Comparison of ENCODE assay signal across 20 cellular contexts in the genomic region with DNA sequence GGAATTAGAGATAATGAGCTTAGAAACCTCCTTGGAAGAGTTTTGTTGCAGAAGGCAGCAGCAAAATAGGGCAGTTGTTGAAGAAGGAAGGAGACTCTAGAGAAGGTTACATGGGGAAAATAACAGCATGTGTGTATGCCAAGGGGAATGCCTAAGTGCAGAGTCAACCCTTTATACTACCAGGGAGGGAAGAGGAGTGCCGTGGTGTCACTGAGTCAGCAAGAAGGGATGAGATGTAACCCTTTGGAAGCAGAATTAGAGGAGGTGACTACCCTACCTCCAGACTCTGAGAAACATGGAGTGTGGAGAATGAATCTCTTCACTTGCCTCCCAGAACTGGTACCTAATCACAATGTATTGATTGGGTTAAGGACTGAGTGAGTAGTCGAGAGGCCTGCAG. TPM values are rescaled to one million over a fixed set of nuclear protein-coding genes. Genes with fewer than 3 reads are reported as not detected.
DNase-seq lines count a peak whose midpoint lies in the region; ATAC-seq and TF ChIP-seq lines count a peak whose summit lies in the region.
"Had no signal": no experiment of that assay in that cellular context is flagged by ENCODE, and none has a peak within 500 bp of the region (broad histone marks: within the 10 kb centered on the region; RNA-seq: fewer than 3 reads in every experiment).

No MANE protein-coding gene starts in this region.

- peaks cover 28% of the 10 kb centered on the region for H3K4me1 Mint-ChIP-seq in Calu3 (ENCODE audit: low read depth, unreplicated experiment)
- H3K4me1 Mint-ChIP-seq: activated naive CD8-positive, alpha-beta T cell treated with anti-CD3 and anti-CD28 coated beads, Interleukin-2, amount 10 ng/mL, durations not matched to agents 7 days and 5 days; neural progenitor cell had no signal

- no peak overlapping the region for H3K4me3 Mint-ChIP-seq in Calu3 (ENCODE audit: low read depth, unreplicated experiment)
- H3K4me3 Mint-ChIP-seq: activated naive CD8-positive, alpha-beta T cell treated with anti-CD3 and anti-CD28 coated beads, Interleukin-2, amount 10 ng/mL, durations not matched to agents 7 days and 5 days; activated T-cell treated with anti-CD3 and anti-CD28 coated beads, Interleukin-2, amount 50 U/mL, for 24 hours; neural progenitor cell had no signal

- peaks cover 6% of the 10 kb centered on the region for H3K4me1 ChIP-seq in mesenchymal stem cell (ENCODE audit: control insufficient read depth, insufficient read depth, low read depth, low read length)
- H3K4me1 ChIP-seq: neural progenitor cell, uterus had no signal

- no peak overlapping the region for H4K8ac ChIP-seq in mesenchymal stem cell (ENCODE audit: low read length)

- H3K9me3 Mint-ChIP-seq in Calu3 (ENCODE audit: low read depth, unreplicated experiment) = no peaks in the 10 kb centered on the region
- H3K9me3 Mint-ChIP-seq: activated naive CD8-positive, alpha-beta T cell treated with anti-CD3 and anti-CD28 coated beads, Interleukin-2, amount 10 ng/mL, durations not matched to agents 7 days and 5 days; activated T-cell treated with anti-CD3 and anti-CD28 coated beads, Interleukin-2, amount 50 U/mL, for 24 hours had no signal

- H3K27me3 Mint-ChIP-seq in Calu3 (ENCODE audit: unreplicated experiment) = no peaks in the 10 kb centered on the region
- H3K27me3 Mint-ChIP-seq: activated naive CD8-positive, alpha-beta T cell treated with anti-CD3 and anti-CD28 coated beads, Interleukin-2, amount 10 ng/mL, durations not matched to agents 7 days and 5 days had no signal

- H3K4ac ChIP-seq in mesenchymal stem cell (ENCODE audit: low read depth in 1 of 2, low read length in 2 of 2) = no peak overlapping the region

- no peak overlapping the region for H2AK5ac ChIP-seq in mesenchymal stem cell (ENCODE audit: low read length, severe bottlenecking)

- no peaks in the 10 kb centered on the region for H3K36me3 ChIP-seq in mesenchymal stem cell (ENCODE audit: control insufficient read depth in 1 of 2, insufficient read depth in 2 of 2, low read depth in 1 of 2, low read length in 2 of 2)
- H3K36me3 ChIP-seq: neural progenitor cell, uterus had no signal

- H2AFZ ChIP-seq in mesenchymal stem cell (ENCODE audit: low read depth, low read length) = no peak overlapping the region
- H2AFZ ChIP-seq: neural progenitor cell had no signal

- no peak overlapping the region for H2BK15ac ChIP-seq in mesenchymal stem cell (ENCODE audit: low read depth, poor library complexity, severe bottlenecking)

- peaks cover 0 to 22% of the 10 kb centered on the region in 2 experiments for H3K27me3 ChIP-seq in mesenchymal stem cell (ENCODE audit: control insufficient read depth in 1 of 2, insufficient read depth in 1 of 2, low read length in 2 of 2)
- H3K27me3 ChIP-seq: uterus had no signal

- no TSS peak for BruUV-seq in Calu3 (replicated peaks; lab: Mats Ljungman, UMichigan)

- H3K27ac ChIP-seq in mesenchymal stem cell (ENCODE audit: low read length, poor library complexity, severe bottlenecking) = no peak overlapping the region
- H3K27ac ChIP-seq: neural progenitor cell had no signal

- no peak overlapping the region for H2BK5ac ChIP-seq in mesenchymal stem cell (ENCODE audit: low read depth, low read length, poor library complexity, severe bottlenecking)

- no peak overlapping the region for H3K9ac ChIP-seq in mesenchymal stem cell (ENCODE audit: low read length)
- H3K9ac ChIP-seq: neural progenitor cell had no signal

- H3K36me3 Mint-ChIP-seq in Calu3 (ENCODE audit: insufficient read depth, unreplicated experiment) = peaks cover 5% of the 10 kb centered on the region
- H3K36me3 Mint-ChIP-seq: activated naive CD8-positive, alpha-beta T cell treated with anti-CD3 and anti-CD28 coated beads, Interleukin-2, amount 10 ng/mL, durations not matched to agents 7 days and 5 days; neural progenitor cell had no signal

- no peak overlapping the region for H2BK120ac ChIP-seq in mesenchymal stem cell (ENCODE audit: low read depth, low read length)

- WGBS in mesenchymal stem cell = 71% methylated on average over 1 of the region's 2 CpGs

- DNase-seq in AG08396 (ENCODE audit: low spot score) = peak; percentile 50
- peak; percentile 87 for DNase-seq in M059J (ENCODE audit: low read depth)
- DNase-seq in cardiac fibroblast (ENCODE audit: low read depth in 2 of 2) = peak; percentile 40 to 77
- peak; percentile 13 for DNase-seq in mesenchymal stem cell
- DNase-seq in Calu3 = no peak
- no peak for DNase-seq in amygdala (lab: John Stamatoyannopoulos, UW)
- no peak for DNase-seq in T1000 (lab: John Stamatoyannopoulos, UW)
- DNase-seq: activated CD4-positive, alpha-beta T cell treated with anti-CD3 and anti-CD28 coated beads, Interleukin-2, amount 50 U/mL, for 1 hour; activated naive CD8-positive, alpha-beta T cell treated with anti-CD3 and anti-CD28 coated beads, Interleukin-2, amount 10 ng/mL, durations not matched to agents 7 days and 5 days; activated T-cell treated with anti-CD3 and anti-CD28 coated beads, Interleukin-2, amount 50 U/mL, for 24 hours; cortex of kidney; KG1; NCI-H1694; NCI-H526 treated with DMSO at 0.1 percent for 48 hours; SHP77; stimulated activated naive CD4-positive, alpha-beta T cell treated with Interleukin-2 at 50 U/mL for 16 hours; uterus had no signal

- CTCF ChIA-PET in Calu3 (lab: Charles Lee) = no interaction called here

- TF ChIP-seq CTCF in cardiac fibroblast (IDR thresholded peaks at IDR 0.05; ENCODE audit: low read depth, low read length) (no peak), Calu3 (IDR thresholded peaks at IDR 0.05; ENCODE audit: unreplicated experiment) (no peak)

- H3K23ac ChIP-seq in mesenchymal stem cell (ENCODE audit: low read length in 2 of 2) = no peak overlapping the region

- no peaks in the 10 kb centered on the region for H3K9me3 ChIP-seq in mesenchymal stem cell (ENCODE audit: control insufficient read depth, low read length)
- H3K9me3 ChIP-seq: uterus had no signal

- no peak overlapping the region for H3K27ac Mint-ChIP-seq in Calu3 (ENCODE audit: unreplicated experiment)
- H3K27ac Mint-ChIP-seq: activated naive CD8-positive, alpha-beta T cell treated with anti-CD3 and anti-CD28 coated beads, Interleukin-2, amount 10 ng/mL, durations not matched to agents 7 days and 5 days; activated T-cell treated with anti-CD3 and anti-CD28 coated beads, Interleukin-2, amount 50 U/mL, for 24 hours; neural progenitor cell had no signal

- H3K4me3 ChIP-seq in cardiac fibroblast (replicated peaks in 1 of 2; ENCODE audit: low read depth in 2 of 2, low read length in 2 of 2) (no peak overlapping the region), mesenchymal stem cell (ENCODE audit: insufficient read depth in 1 of 2, low read depth in 1 of 2, low read length in 2 of 2) (no peak overlapping the region)
- H3K4me3 ChIP-seq: neural progenitor cell, uterus had no signal

- H3K14ac ChIP-seq in mesenchymal stem cell (ENCODE audit: low read length in 2 of 2) = no peak overlapping the region

- ATAC-seq in GM19467 (IDR thresholded peaks at IDR 0.05; ENCODE audit: unreplicated experiment) = no peak
- ATAC-seq: sciatic nerve had no signal

- intact Hi-C loops in Calu3 (cut with micrococcal nuclease; ENCODE audit: unreplicated experiment) = loop anchor here (5.0 kb wide), 1 partner anchor 229 kb away; no protein-coding TSS in a partner anchor

- no peak overlapping the region for H4K91ac ChIP-seq in mesenchymal stem cell (ENCODE audit: low read length)

- H3K18ac ChIP-seq in mesenchymal stem cell (ENCODE audit: low read depth in 1 of 2, low read length in 2 of 2) = no peak overlapping the region

- no peak overlapping the region for H2BK12ac ChIP-seq in mesenchymal stem cell (ENCODE audit: low read length in 2 of 2)

- H3K4me2 ChIP-seq in mesenchymal stem cell (ENCODE audit: low read length, poor library complexity, severe bottlenecking) = no peak overlapping the region
- H3K4me2 ChIP-seq: neural progenitor cell had no signal

- no peaks in the 10 kb centered on the region for H3K79me1 ChIP-seq in mesenchymal stem cell (replicated peaks; ENCODE audit: low read length, poor library complexity, severe bottlenecking)

RNA-seq across cellular contexts. Expression of a gene that starts 6.7 kb away (rescaled TPM):
- total RNA-seq in M059J (2014; rRNA removed; shearing (Covaris generic)) = 11.8 and 13.9 TPM in 2 replicates
- 3.0 TPM for polyA plus RNA-seq in mesenchymal stem cell (2013, experiment 1 of 2)
- 3.3 TPM for polyA plus RNA-seq in mesenchymal stem cell (2013, experiment 2 of 2)
- total RNA-seq in Calu3 (2022) = 60.5 and 71.9 TPM in 2 replicates
- total RNA-seq: activated naive CD8-positive, alpha-beta T cell treated with anti-CD3 and anti-CD28 coated beads, Interleukin-2, amount 10 ng/mL, durations not matched to agents 7 days and 5 days had no signal

Comparison
In these comparisons a context has a peak if more than half of its experiments do, and no peak if none do; other contexts are left out.
1. DNase-seq: peak in AG08396 (single experiment), M059J (single experiment), cardiac fibroblast (2 of 2) and mesenchymal stem cell (single experiment); none in Calu3 (single experiment), amygdala (0 of 56) and T1000 (single experiment).